Comparison of ENCODE assay signal across 28 cellular contexts in genomic region chr4:100657187-100657586, GRCh38.
DNase-seq lines count a peak whose midpoint lies in the region; ATAC-seq and TF ChIP-seq lines count a peak whose summit lies in the region.
"Had no signal": no experiment of that assay in that cellular context is flagged by ENCODE, and none has a peak within 500 bp of the region (broad histone marks: within the 10 kb centered on the region; RNA-seq: fewer than 3 reads in every experiment).

No MANE protein-coding gene starts in this region.

- H3K4me2 ChIP-seq in SK-N-SH, result no peak overlapping the region

- H3K27me3 ChIP-seq in SK-N-SH (ENCODE audit: insufficient read depth) (no peaks in the 10 kb centered on the region), gastroesophageal sphincter (no peaks in the 10 kb centered on the region), WERI-Rb-1 (ENCODE audit: insufficient read depth, low read depth, severe bottlenecking) (no peaks in the 10 kb centered on the region)
- H3K27me3 ChIP-seq: thyroid gland, vagina had no signal

- no peaks in the 10 kb centered on the region for H3K4me1 Mint-ChIP-seq in mesothelial cell of epicardium
- H3K4me1 Mint-ChIP-seq: activated T-helper 17 cell treated with anti-CD3 and anti-CD28 coated beads, Interleukin-2, amount 50 U/mL, for 72 hours; neural crest cell; stimulated activated naive CD8-positive, alpha-beta T cell treated with anti-CD3 and anti-CD28 coated beads, Interleukin-15, amount 100 ng/mL, for 72 hours had no signal

- TF ChIP-seq CTCF in SK-N-SH (IDR thresholded peaks at IDR 0.05) (no peak), choroid plexus epithelial cell (conservative IDR thresholded peaks at IDR 0.05; ENCODE audit: low read depth, low read length) (no peak), gastroesophageal sphincter (IDR thresholded peaks at IDR 0.05) (no peak), retinal pigment epithelial cell (conservative IDR thresholded peaks at IDR 0.05; ENCODE audit: low read depth, low read length) (no peak), WERI-Rb-1 (IDR thresholded peaks at IDR 0.05; ENCODE audit: low read depth, low read length) (no peak), mesothelial cell of epicardium (IDR thresholded peaks at IDR 0.05; ENCODE audit: unreplicated experiment) (no peak)

- H3K36me3 Mint-ChIP-seq in mesothelial cell of epicardium, result no peaks in the 10 kb centered on the region
- H3K36me3 Mint-ChIP-seq: CD14-positive monocyte had no signal

- H3K79me2 ChIP-seq in SK-N-SH (ENCODE audit: insufficient read depth), result no peaks in the 10 kb centered on the region

- H3K4me3 Mint-ChIP-seq in mesothelial cell of epicardium, result no peak overlapping the region
- H3K4me3 Mint-ChIP-seq: activated CD8-positive, alpha-beta T cell treated with anti-CD3 and anti-CD28 coated beads for 36 hours; activated T-helper 17 cell treated with anti-CD3 and anti-CD28 coated beads, Interleukin-2, amount 50 U/mL, for 72 hours; CD14-positive monocyte; neural crest cell; stimulated activated naive CD8-positive, alpha-beta T cell treated with anti-CD3 and anti-CD28 coated beads, Interleukin-15, amount 100 ng/mL, for 72 hours had no signal

- no peak for TF ChIP-seq EP300 in SK-N-SH (IDR thresholded peaks at IDR 0.05; ENCODE audit: borderline replicate concordance in 1 of 2, low read depth in 1 of 2, low read length in 1 of 2)
- TF ChIP-seq EP300 in gastroesophageal sphincter (IDR thresholded peaks at IDR 0.05), result no peak

- DNase-seq in SK-N-SH (no peak), choroid plexus epithelial cell (ENCODE audit: low read depth) (peak; percentile 11), retinal pigment epithelial cell (ENCODE audit: low read depth) (peak; percentile 46), NCI-H187 treated with DMSO at 0.1 percent for 48 hours (lab: John Stamatoyannopoulos, UW) (no peak), WERI-Rb-1 (no peak), mesothelial cell of epicardium (ENCODE audit: low spot score in 2 of 2, unreplicated experiment in 2 of 2) (no peak)
- DNase-seq: activated CD8-positive, alpha-beta T cell treated with anti-CD3 and anti-CD28 coated beads for 36 hours; activated naive CD4-positive, alpha-beta T cell treated with anti-CD3 and anti-CD28 coated beads, Interleukin-2, amount 50 U/mL, for 16 hours; cerebellar nuclear complex; DND-41; HCEC 1CT; lower lobe of right lung; NCI-H1105 treated with DMSO at 0.1 percent for 48 hours; NCI-H2081; NCI-H226; RPMI8226; stimulated activated naive CD8-positive, alpha-beta T cell treated with anti-CD3 and anti-CD28 coated beads, Interleukin-15, amount 100 ng/mL, for 72 hours; thyroid gland had no signal

- H3K36me3 ChIP-seq in SK-N-SH (replicated peaks in 1 of 2; ENCODE audit: control insufficient read depth in 1 of 2, insufficient read depth in 2 of 2, low read length in 1 of 2), result no peaks in the 10 kb centered on the region
- no peaks in the 10 kb centered on the region for H3K36me3 ChIP-seq in gastroesophageal sphincter
- no peaks in the 10 kb centered on the region for H3K36me3 ChIP-seq in WERI-Rb-1
- H3K36me3 ChIP-seq: lower lobe of right lung, thyroid gland, vagina had no signal

- H3K9ac ChIP-seq in SK-N-SH, result no peak overlapping the region

- no peaks in the 10 kb centered on the region for H4K20me1 ChIP-seq in SK-N-SH (ENCODE audit: insufficient read depth)

- H3K4me3 ChIP-seq in SK-N-SH (ENCODE audit: low read depth in 2 of 2, low read length in 1 of 2), result no peak overlapping the region
- H3K4me3 ChIP-seq in choroid plexus epithelial cell (ENCODE audit: low read depth, low read length), result no peak overlapping the region
- no peak overlapping the region for H3K4me3 ChIP-seq in gastroesophageal sphincter
- no peak overlapping the region for H3K4me3 ChIP-seq in retinal pigment epithelial cell (ENCODE audit: low read length)
- H3K4me3 ChIP-seq in WERI-Rb-1 (ENCODE audit: low read depth, low read length), result no peak overlapping the region
- H3K4me3 ChIP-seq: K562, lower lobe of right lung, SK-N-MC, thyroid gland, vagina had no signal

- ATAC-seq in SK-N-SH treated with all-trans-retinoic acid at 6 μM for 48 hours, result no peak
- ATAC-seq in gastroesophageal sphincter, result peak; percentile 39
- ATAC-seq: activated CD8-positive, alpha-beta T cell treated with anti-CD3 and anti-CD28 coated beads for 36 hours; activated T-helper 17 cell treated with anti-CD3 and anti-CD28 coated beads, Interleukin-2, amount 50 U/mL, for 72 hours; K562; lower lobe of right lung; stimulated activated naive CD8-positive, alpha-beta T cell treated with anti-CD3 and anti-CD28 coated beads, Interleukin-15, amount 100 ng/mL, for 72 hours had no signal

- H3K9me3 ChIP-seq in SK-N-SH (no peaks in the 10 kb centered on the region), gastroesophageal sphincter (no peaks in the 10 kb centered on the region), WERI-Rb-1 (ENCODE audit: severe bottlenecking) (no peaks in the 10 kb centered on the region)
- H3K9me3 ChIP-seq: lower lobe of right lung, thyroid gland, vagina had no signal

- POLR2A ChIA-PET in SK-N-SH (lab: Yijun Ruan, JAX), result no interaction called here

- no peak for TF ChIP-seq RAD21 in SK-N-SH (IDR thresholded peaks at IDR 0.05; ENCODE audit: low read length)

- peaks cover 3% of the 10 kb centered on the region for H3F3A ChIP-seq in SK-N-SH (replicated peaks; ENCODE audit: insufficient read depth)

- no peaks in the 10 kb centered on the region for H3K27me3 Mint-ChIP-seq in mesothelial cell of epicardium (ENCODE audit: low read depth)
- H3K27me3 Mint-ChIP-seq: activated CD8-positive, alpha-beta T cell treated with anti-CD3 and anti-CD28 coated beads for 36 hours; activated T-helper 17 cell treated with anti-CD3 and anti-CD28 coated beads, Interleukin-2, amount 50 U/mL, for 72 hours; progenitor cell of endocrine pancreas; stimulated activated naive CD8-positive, alpha-beta T cell treated with anti-CD3 and anti-CD28 coated beads, Interleukin-15, amount 100 ng/mL, for 72 hours had no signal

- H2AFZ ChIP-seq in SK-N-SH (ENCODE audit: low read depth), result no peak overlapping the region

- H3K27ac Mint-ChIP-seq in mesothelial cell of epicardium, result no peak overlapping the region
- H3K27ac Mint-ChIP-seq: activated CD8-positive, alpha-beta T cell treated with anti-CD3 and anti-CD28 coated beads for 36 hours; activated T-helper 17 cell treated with anti-CD3 and anti-CD28 coated beads, Interleukin-2, amount 50 U/mL, for 72 hours; CD14-positive monocyte; progenitor cell of endocrine pancreas had no signal

- H3K9me2 ChIP-seq in SK-N-SH, result no peaks in the 10 kb centered on the region

- H3K9me3 Mint-ChIP-seq in mesothelial cell of epicardium, result no peaks in the 10 kb centered on the region
- H3K9me3 Mint-ChIP-seq: activated CD8-positive, alpha-beta T cell treated with anti-CD3 and anti-CD28 coated beads for 36 hours; activated T-helper 17 cell treated with anti-CD3 and anti-CD28 coated beads, Interleukin-2, amount 50 U/mL, for 72 hours; neural crest cell; stimulated activated naive CD8-positive, alpha-beta T cell treated with anti-CD3 and anti-CD28 coated beads, Interleukin-15, amount 100 ng/mL, for 72 hours had no signal

- no peak for TF ChIP-seq POLR2A in gastroesophageal sphincter (IDR thresholded peaks at IDR 0.05)

- CTCF ChIA-PET in SK-N-SH (lab: Yijun Ruan, JAX), result no interaction called here

- H3K4me1 ChIP-seq in SK-N-SH (ENCODE audit: control insufficient read depth in 1 of 2, insufficient read depth in 2 of 2, low read depth in 1 of 2, low read length in 1 of 2), result peaks cover 0 to 11% of the 10 kb centered on the region in 2 experiments; a peak in 1 of 4 replicates
- H3K4me1 ChIP-seq in gastroesophageal sphincter, result no peaks in the 10 kb centered on the region
- H3K4me1 ChIP-seq: lower lobe of right lung, thyroid gland, vagina had no signal

- H3K27ac ChIP-seq in SK-N-SH (ENCODE audit: low read depth in 2 of 2, low read length in 1 of 2), result peak overlapping the region in 1 of 2 experiments; percentile 19; a peak in 2 of 4 replicates
- no peak overlapping the region for H3K27ac ChIP-seq in gastroesophageal sphincter
- no peak overlapping the region for H3K27ac ChIP-seq in WERI-Rb-1
- H3K27ac ChIP-seq: 22Rv1, lower lobe of right lung, SK-N-MC, thyroid gland, vagina had no signal

TF ChIP-seq in SK-N-SH, 30 proteins besides CTCF, POLR2A, EP300 and RAD21:
- TF ChIP-seq TCF12 (IDR thresholded peaks at IDR 0.05), result 0 out of 2 replicates have a peak, but pooled peaks have one; percentile 20
- TF ChIP-seq RFX5 (IDR thresholded peaks at IDR 0.05; ENCODE audit: low read length), result no peak

TF ChIP-seq in SK-N-SH treated with all-trans-retinoic acid at 6 μM for 48 hours, 23 proteins besides CTCF, POLR2A, EP300 and RAD21 (continues in another document):
- TF ChIP-seq ZFP30 (CRISPR knock-in tag; IDR thresholded peaks at IDR 0.05) (no peak), CSRNP3 (CRISPR knock-in tag; IDR thresholded peaks at IDR 0.05) (no peak), SNAI2 (CRISPR knock-in tag; IDR thresholded peaks at IDR 0.05) (no peak), PATZ1 (CRISPR knock-in tag; IDR thresholded peaks at IDR 0.05; ENCODE audit: borderline replicate concordance) (no peak), ZFP3 (CRISPR knock-in tag; IDR thresholded peaks at IDR 0.05) (no peak), ZC3H10 (CRISPR knock-in tag; IDR thresholded peaks at IDR 0.05) (no peak)

Comparison
In these comparisons a context has a peak if more than half of its experiments do, and no peak if none do; other contexts are left out.
1. DNase-seq: peak in choroid plexus epithelial cell (single experiment) and retinal pigment epithelial cell (single experiment); none in SK-N-SH (single experiment), NCI-H187 treated with DMSO at 0.1 percent for 48 hours (single experiment), WERI-Rb-1 (single experiment) and mesothelial cell of epicardium (0 of 2).